9 cellular contexts compared by ENCODE assay signal in the genomic region with DNA sequence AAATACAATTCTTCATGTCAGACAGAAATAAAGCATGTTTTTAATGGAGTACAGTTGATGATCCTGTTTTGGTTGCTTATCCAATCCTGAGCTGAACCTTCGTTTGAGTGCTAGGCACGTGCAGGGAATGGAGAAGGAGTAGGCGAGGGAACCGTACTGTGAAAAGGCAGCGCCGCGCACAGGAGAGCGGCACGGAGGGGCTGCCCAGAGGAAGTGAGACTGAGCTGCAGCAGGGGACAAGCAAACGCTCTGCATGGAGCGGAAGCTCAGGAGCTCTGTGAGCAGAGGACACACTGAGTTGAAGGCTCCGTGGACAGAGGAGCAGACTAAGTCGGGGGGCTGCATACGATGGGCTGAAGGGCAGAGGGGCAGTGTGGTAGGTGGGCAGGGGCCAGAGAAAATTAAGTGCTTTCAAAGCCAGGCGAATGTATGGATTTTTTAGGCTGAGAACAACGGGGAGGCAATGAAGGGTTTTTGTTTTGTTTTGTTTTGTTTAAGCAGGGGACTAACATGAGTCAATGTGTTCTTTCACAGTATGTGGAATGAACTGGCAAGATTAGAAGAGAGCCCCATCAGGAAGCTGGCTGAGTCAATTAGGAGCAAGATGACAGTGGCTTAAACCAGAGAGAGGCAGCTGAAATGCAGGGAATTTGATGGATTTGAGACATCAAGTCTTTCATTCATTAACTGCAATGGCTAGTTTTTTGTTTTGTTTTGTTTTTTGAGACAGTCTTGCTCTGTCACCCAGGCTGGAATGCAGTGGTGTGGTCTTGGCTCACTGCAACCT. TPM values are rescaled to one million over a fixed set of nuclear protein-coding genes. Genes with fewer than 3 reads are reported as not detected.
DNase-seq lines count a peak whose midpoint lies in the region; ATAC-seq and TF ChIP-seq lines count a peak whose summit lies in the region.
"Had no signal": no experiment of that assay in that cellular context is flagged by ENCODE, and none has a peak within 500 bp of the region (broad histone marks: within the 10 kb centered on the region; RNA-seq: fewer than 3 reads in every experiment).

No MANE protein-coding gene starts in this region.

- no peaks in the 10 kb centered on the region for H3K4me1 Mint-ChIP-seq in activated naive CD4-positive, alpha-beta T cell treated with anti-CD3 and anti-CD28 coated beads, Interleukin-2, amount 10 ng/mL, durations not matched to agents 7 days and 5 days
- H3K4me1 Mint-ChIP-seq in central memory CD8-positive, alpha-beta T cell = peaks cover 6% of the 10 kb centered on the region
- H3K4me1 Mint-ChIP-seq in osteocyte (ENCODE audit: unreplicated experiment) = peaks cover 28% of the 10 kb centered on the region

- DNase-seq in activated naive CD4-positive, alpha-beta T cell treated with anti-CD3 and anti-CD28 coated beads, Interleukin-2, amount 10 ng/mL, durations not matched to agents 7 days and 5 days = no peak
- no peak for DNase-seq in activated naive CD4-positive, alpha-beta T cell treated with Interleukin-2 at 50 U/mL for 16 hours
- DNase-seq in central memory CD8-positive, alpha-beta T cell (ENCODE audit: low spot score in 2 of 2) = no peak
- no peak for DNase-seq in osteocyte (ENCODE audit: extremely low spot score, unreplicated experiment)
- no peak for DNase-seq in stimulated activated CD4-positive, alpha-beta T cell treated with anti-CD3 and anti-CD28 coated beads, Interleukin-4, amount 100 ng/mL, for 24 hours
- DNase-seq: DND-41 had no signal

- H3K9me3 Mint-ChIP-seq in activated naive CD4-positive, alpha-beta T cell treated with anti-CD3 and anti-CD28 coated beads, Interleukin-2, amount 10 ng/mL, durations not matched to agents 7 days and 5 days = no peaks in the 10 kb centered on the region
- H3K9me3 Mint-ChIP-seq in central memory CD8-positive, alpha-beta T cell = no peaks in the 10 kb centered on the region
- peaks cover 4% of the 10 kb centered on the region for H3K9me3 Mint-ChIP-seq in osteocyte (ENCODE audit: unreplicated experiment)

- no peak overlapping the region for H3K4me3 Mint-ChIP-seq in activated naive CD4-positive, alpha-beta T cell treated with anti-CD3 and anti-CD28 coated beads, Interleukin-2, amount 10 ng/mL, durations not matched to agents 7 days and 5 days
- H3K4me3 Mint-ChIP-seq in central memory CD8-positive, alpha-beta T cell = no peak overlapping the region
- peak overlapping the region; percentile 55 for H3K4me3 Mint-ChIP-seq in osteocyte (ENCODE audit: unreplicated experiment)

- H3K27me3 Mint-ChIP-seq in activated naive CD4-positive, alpha-beta T cell treated with anti-CD3 and anti-CD28 coated beads, Interleukin-2, amount 10 ng/mL, durations not matched to agents 7 days and 5 days = no peaks in the 10 kb centered on the region
- no peaks in the 10 kb centered on the region for H3K27me3 Mint-ChIP-seq in central memory CD8-positive, alpha-beta T cell
- no peaks in the 10 kb centered on the region for H3K27me3 Mint-ChIP-seq in osteocyte (ENCODE audit: unreplicated experiment)

- peaks cover 31% of the 10 kb centered on the region for H3K36me3 Mint-ChIP-seq in activated naive CD4-positive, alpha-beta T cell treated with anti-CD3 and anti-CD28 coated beads, Interleukin-2, amount 10 ng/mL, durations not matched to agents 7 days and 5 days
- peaks cover 39% of the 10 kb centered on the region for H3K36me3 Mint-ChIP-seq in central memory CD8-positive, alpha-beta T cell (ENCODE audit: insufficient read depth)
- H3K36me3 Mint-ChIP-seq in osteocyte (ENCODE audit: unreplicated experiment) = peaks cover 50% of the 10 kb centered on the region

- ATAC-seq in HG03442 (IDR thresholded peaks at IDR 0.05; ENCODE audit: unreplicated experiment) (peak; percentile 92), GM19452 (IDR thresholded peaks at IDR 0.05; ENCODE audit: unreplicated experiment) (no peak), HG02973 (IDR thresholded peaks at IDR 0.05; ENCODE audit: unreplicated experiment) (no peak)
- ATAC-seq in central memory CD8-positive, alpha-beta T cell (replicated peaks; ENCODE audit: extremely low read depth, poor library complexity, severe bottlenecking) = no peak

- peak overlapping the region; percentile 64 for H3K27ac Mint-ChIP-seq in activated naive CD4-positive, alpha-beta T cell treated with anti-CD3 and anti-CD28 coated beads, Interleukin-2, amount 10 ng/mL, durations not matched to agents 7 days and 5 days
- H3K27ac Mint-ChIP-seq in central memory CD8-positive, alpha-beta T cell (ENCODE audit: low read depth) = peak overlapping the region; percentile 66
- H3K27ac Mint-ChIP-seq in osteocyte (ENCODE audit: unreplicated experiment) = peak overlapping the region; percentile 84

- no peak for TF ChIP-seq CTCF in osteocyte (IDR thresholded peaks at IDR 0.05)

- CTCF ChIA-PET in activated naive CD4-positive, alpha-beta T cell treated with anti-CD3 and anti-CD28 coated beads, Interleukin-2, amount 10 ng/mL, durations not matched to agents 7 days and 5 days (lab: Charles Lee) = no interaction called here

RNA-seq across cellular contexts. Expression of a gene that starts 23.8 kb away (rescaled TPM):
- 55.3 and 59.6 TPM in 2 replicates for total RNA-seq in osteocyte

RNA-seq across cellular contexts. Expression of a gene that starts 48.3 kb away (rescaled TPM):
- total RNA-seq in osteocyte = 15.8 and 16.0 TPM in 2 replicates
